ENCODE assay signal across 8 cellular contexts in the genomic region with DNA sequence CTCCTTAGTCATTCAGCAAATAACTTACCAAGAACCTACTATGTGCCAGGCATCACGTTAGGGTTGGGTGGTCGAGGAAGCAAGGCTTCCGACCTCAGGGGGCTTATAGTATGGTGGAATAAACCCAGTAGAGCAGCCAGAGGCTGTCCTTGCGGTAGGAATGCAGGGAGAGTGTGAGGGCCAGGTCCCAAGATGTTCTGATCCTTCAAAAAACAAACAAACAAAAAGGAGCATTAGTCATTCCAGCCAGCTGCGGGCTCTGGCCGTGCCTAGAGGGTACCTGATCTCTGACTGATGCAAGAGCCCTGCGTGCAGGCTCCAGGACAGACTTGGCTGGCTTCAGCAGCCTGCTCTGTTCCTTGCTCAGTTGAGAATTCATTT. TPM values are rescaled to one million over a fixed set of nuclear protein-coding genes. Genes with fewer than 3 reads are reported as not detected.
DNase-seq lines count a peak whose midpoint lies in the region; ATAC-seq, FAIRE-seq and TF ChIP-seq lines count a peak whose summit lies in the region.

No MANE protein-coding gene starts in this region.

- no peaks in the 10 kb centered on the region for H3K27me3 Mint-ChIP-seq in activated T-helper 1 cell treated with anti-CD3 and anti-CD28 coated beads, Interleukin-12 subunit alpha, Interleukin-12 subunit beta, Interleukin-2, Interleukin-4 antibody, amounts not matched to agents 30 ng/mL and 10 ng/mL and 1 ng/mL, durations not matched to agents 14 hours and 24 hours and 36 hours (ENCODE audit: insufficient read depth)

- no peak for ATAC-seq in HG02981 (IDR thresholded peaks at IDR 0.05; ENCODE audit: unreplicated experiment)

- no peak for TF ChIP-seq POLR2A in GM12892 (IDR thresholded peaks at IDR 0.05; ENCODE audit: low read depth, low read length)

- peak overlapping the region; percentile 95 for H3K27ac ChIP-seq in 22Rv1

- H3K36me3 Mint-ChIP-seq in activated T-helper 1 cell treated with anti-CD3 and anti-CD28 coated beads, Interleukin-12 subunit alpha, Interleukin-12 subunit beta, Interleukin-2, Interleukin-4 antibody, amounts not matched to agents 30 ng/mL and 10 ng/mL and 1 ng/mL, durations not matched to agents 14 hours and 24 hours and 36 hours (ENCODE audit: low read depth): peaks cover 9% of the 10 kb centered on the region

- DNase-seq in HEK293T (ENCODE audit: extremely low spot score): peak; percentile 47
- DNase-seq in activated T-helper 1 cell treated with anti-CD3 and anti-CD28 coated beads, Interleukin-12 subunit alpha, Interleukin-12 subunit beta, Interleukin-2, Interleukin-4 antibody, amounts not matched to agents 30 ng/mL and 10 ng/mL and 1 ng/mL, durations not matched to agents 14 hours and 24 hours and 36 hours (ENCODE audit: low spot score): no peak
- DNase-seq in islet precursor cell: peak; percentile 99
- DNase-seq in GM12892 (ENCODE audit: insufficient read length): no peak
- DNase-seq in stimulated activated CD4-positive, alpha-beta T cell treated with anti-CD3 and anti-CD28 coated beads, Interleukin-15, amount 100 ng/mL, for 24 hours: no peak
- no peak for DNase-seq in NCI-H1694 (lab: John Stamatoyannopoulos, UW)

- CTCF ChIA-PET in HEK293T (lab: Yijun Ruan, JAX): interaction anchor here (0.6 kb wide), 1 partner anchor 260 kb away, joined by 3 read pairs; no protein-coding TSS in a partner anchor

- H3K9me3 Mint-ChIP-seq in activated T-helper 1 cell treated with anti-CD3 and anti-CD28 coated beads, Interleukin-12 subunit alpha, Interleukin-12 subunit beta, Interleukin-2, Interleukin-4 antibody, amounts not matched to agents 30 ng/mL and 10 ng/mL and 1 ng/mL, durations not matched to agents 14 hours and 24 hours and 36 hours: no peaks in the 10 kb centered on the region

- POLR2A ChIA-PET in HEK293T (lab: Yijun Ruan, JAX): interaction anchor here (2.1 to 14.3 kb wide), 2 partner anchors 12 to 17 kb away, joined by 5 to 145 read pairs; partner anchors contain the start of genes CYB5D2 and ZZEF1

- H3K4me1 Mint-ChIP-seq in activated T-helper 1 cell treated with anti-CD3 and anti-CD28 coated beads, Interleukin-12 subunit alpha, Interleukin-12 subunit beta, Interleukin-2, Interleukin-4 antibody, amounts not matched to agents 30 ng/mL and 10 ng/mL and 1 ng/mL, durations not matched to agents 14 hours and 24 hours and 36 hours (ENCODE audit: low read depth): peaks cover 18% of the 10 kb centered on the region

- intact Hi-C loops in activated T-helper 1 cell treated with anti-CD3 and anti-CD28 coated beads, Interleukin-12 subunit alpha, Interleukin-12 subunit beta, Interleukin-2, Interleukin-4 antibody, amounts not matched to agents 30 ng/mL and 10 ng/mL and 1 ng/mL, durations not matched to agents 14 hours and 24 hours and 36 hours (cut with micrococcal nuclease): no loop called here

- peak; percentile 12; the same call in 1 of the 2 replicates for TF ChIP-seq CTCF in 22Rv1 (IDR thresholded peaks at IDR 0.05)

- H3K4me3 Mint-ChIP-seq in activated T-helper 1 cell treated with anti-CD3 and anti-CD28 coated beads, Interleukin-12 subunit alpha, Interleukin-12 subunit beta, Interleukin-2, Interleukin-4 antibody, amounts not matched to agents 30 ng/mL and 10 ng/mL and 1 ng/mL, durations not matched to agents 14 hours and 24 hours and 36 hours: no peak overlapping the region

- no peak for FAIRE-seq in GM12892 (lab: Jason Lieb, UNC)

- peak overlapping the region; percentile 22 for H3K27ac Mint-ChIP-seq in activated T-helper 1 cell treated with anti-CD3 and anti-CD28 coated beads, Interleukin-12 subunit alpha, Interleukin-12 subunit beta, Interleukin-2, Interleukin-4 antibody, amounts not matched to agents 30 ng/mL and 10 ng/mL and 1 ng/mL, durations not matched to agents 14 hours and 24 hours and 36 hours

TF ChIP-seq in HEK293T, 16 proteins besides CTCF, POLR2A, EP300 and RAD21:
- TF ChIP-seq FOXK2 (IDR thresholded peaks at IDR 0.05) (no peak), CTBP1 (IDR thresholded peaks at IDR 0.05; ENCODE audit: borderline replicate concordance) (no peak), NFRKB (IDR thresholded peaks at IDR 0.05) (no peak), SP1 (IDR thresholded peaks at IDR 0.05) (no peak), SUZ12 (IDR thresholded peaks at IDR 0.05) (no peak), BHLHE40 (IDR thresholded peaks at IDR 0.05; ENCODE audit: borderline replicate concordance) (no peak), ARNT (IDR thresholded peaks at IDR 0.05) (no peak), ELF4 (IDR thresholded peaks at IDR 0.05) (no peak), HDGF (IDR thresholded peaks at IDR 0.05; ENCODE audit: borderline replicate concordance) (no peak), ZNF384 (IDR thresholded peaks at IDR 0.05) (no peak), FOXA1 (IDR thresholded peaks at IDR 0.05) (no peak), TARDBP (IDR thresholded peaks at IDR 0.05) (no peak), L3MBTL2 (conservative IDR thresholded peaks at IDR 0.05) (no peak), LEF1 (IDR thresholded peaks at IDR 0.05; ENCODE audit: borderline replicate concordance) (no peak), FOXM1 (IDR thresholded peaks at IDR 0.05; ENCODE audit: borderline replicate concordance) (no peak)
- TF ChIP-seq, protein P1, sequence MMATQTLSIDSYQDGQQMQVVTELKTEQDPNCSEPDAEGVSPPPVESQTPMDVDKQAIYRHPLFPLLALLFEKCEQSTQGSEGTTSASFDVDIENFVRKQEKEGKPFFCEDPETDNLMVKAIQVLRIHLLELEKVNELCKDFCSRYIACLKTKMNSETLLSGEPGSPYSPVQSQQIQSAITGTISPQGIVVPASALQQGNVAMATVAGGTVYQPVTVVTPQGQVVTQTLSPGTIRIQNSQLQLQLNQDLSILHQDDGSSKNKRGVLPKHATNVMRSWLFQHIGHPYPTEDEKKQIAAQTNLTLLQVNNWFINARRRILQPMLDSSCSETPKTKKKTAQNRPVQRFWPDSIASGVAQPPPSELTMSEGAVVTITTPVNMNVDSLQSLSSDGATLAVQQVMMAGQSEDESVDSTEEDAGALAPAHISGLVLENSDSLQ (IDR thresholded peaks at IDR 0.05): no peak

RNA-seq across cellular contexts. Expression of gene CYB5D2, which starts 18.2 kb away (rescaled TPM):
- total RNA-seq in activated T-helper 1 cell treated with anti-CD3 and anti-CD28 coated beads, Interleukin-12 subunit alpha, Interleukin-12 subunit beta, Interleukin-2, Interleukin-4 antibody, amounts not matched to agents 30 ng/mL and 10 ng/mL and 1 ng/mL, durations not matched to agents 14 hours and 24 hours and 36 hours: 6.9 and 9.4 TPM in 2 replicates
- polyA plus RNA-seq in GM12892 (2012; ENCODE audit: missing spikeins): 7.7 TPM

RNA-seq across cellular contexts. Expression of gene ZZEF1, which starts 18.3 kb away (rescaled TPM):
- total RNA-seq in activated T-helper 1 cell treated with anti-CD3 and anti-CD28 coated beads, Interleukin-12 subunit alpha, Interleukin-12 subunit beta, Interleukin-2, Interleukin-4 antibody, amounts not matched to agents 30 ng/mL and 10 ng/mL and 1 ng/mL, durations not matched to agents 14 hours and 24 hours and 36 hours: 43.8 and 45.2 TPM in 2 replicates
- 17.7 TPM for polyA plus RNA-seq in GM12892 (2012; ENCODE audit: missing spikeins)

Comparison
In these comparisons a context has a peak if more than half of its experiments do, and no peak if none do; other contexts are left out.
1. DNase-seq: peak in HEK293T (single experiment) and islet precursor cell (single experiment); none in activated T-helper 1 cell treated with anti-CD3 and anti-CD28 coated beads, Interleukin-12 subunit alpha, Interleukin-12 subunit beta, Interleukin-2, Interleukin-4 antibody, amounts not matched to agents 30 ng/mL and 10 ng/mL and 1 ng/mL, durations not matched to agents 14 hours and 24 hours and 36 hours (single experiment), GM12892 (single experiment), stimulated activated CD4-positive, alpha-beta T cell treated with anti-CD3 and anti-CD28 coated beads, Interleukin-15, amount 100 ng/mL, for 24 hours (single experiment) and NCI-H1694 (single experiment).